In genomic region chr3:75429561-75430220, GRCh38 we compare ENCODE assay signal across 8 cellular contexts.
A peak's percentile ranks its signal among the peaks of the same experiment; 100 is the strongest.
DNase-seq lines count a peak whose midpoint lies in the region; ATAC-seq and TF ChIP-seq lines count a peak whose summit lies in the region.
"Not testable (repeated sequence)": the region's sequence is repeated elsewhere in the genome, so short reads cannot be mapped to it uniquely, and the experiment has no call there.

No MANE protein-coding gene starts in this region.

- not testable (repeated sequence) for H3K27me3 ChIP-seq in gastrocnemius medialis, thyroid gland

- not testable (repeated sequence) for H3K4me3 Mint-ChIP-seq in effector memory CD8-positive, alpha-beta T cell

- H3K4me1 ChIP-seq in gastrocnemius medialis = peaks cover 24 to 26% of the 10 kb centered on the region in 2 donors
- not testable (repeated sequence) for H3K4me1 ChIP-seq in thyroid gland

- H3K36me3 Mint-ChIP-seq in effector memory CD8-positive, alpha-beta T cell (ENCODE audit: insufficient read depth) = not testable (repeated sequence)

- H3K36me3 ChIP-seq in gastrocnemius medialis = peaks cover 0 to 37% of the 10 kb centered on the region in 2 donors
- peaks cover 11 to 17% of the 10 kb centered on the region in 2 donors for H3K36me3 ChIP-seq in thyroid gland

- intact Hi-C loops in gastrocnemius medialis (cut with DNase I; ENCODE audit: low total_unique reads) = loop anchor here (1.0 to 10.0 kb wide), 3 partner anchors 135 to 1647 kb away; no protein-coding TSS in a partner anchor
- intact Hi-C loops in thyroid gland (cut with DNase I) = loop anchor here (10.0 kb wide), 1 partner anchor 135 kb away; no protein-coding TSS in a partner anchor

- in situ Hi-C loops in gastrocnemius medialis (cut with MboI; ENCODE audit: low sequenced_read_pairs in 4 of 4) = loop anchor here in 3 of 4 donors (10.0 kb wide), 1 partner anchor 135 kb away; no protein-coding TSS in a partner anchor

- not testable (repeated sequence) for H3K9me3 ChIP-seq in gastrocnemius medialis, thyroid gland

- peak overlapping the region; percentile 58 to 75 (median 72) for H3K27ac ChIP-seq in gastrocnemius medialis
- not testable (repeated sequence) for H3K27ac ChIP-seq in thyroid gland

- TF ChIP-seq CTCF in gastrocnemius medialis (IDR thresholded peaks at IDR 0.05 in 4 of 5, conservative IDR thresholded peaks at IDR 0.05 in 1 of 5) (peak; percentile 75 to 91 (median 88)), thyroid gland (IDR thresholded peaks at IDR 0.05) (peak in 5 of 6 experiments; percentile 41 to 76 (median 72))

- not testable (repeated sequence) for ATAC-seq in effector memory CD8-positive, alpha-beta T cell (replicated peaks); gastrocnemius medialis

- not testable (repeated sequence) for H3K9me3 Mint-ChIP-seq in effector memory CD8-positive, alpha-beta T cell

- H3K27me3 Mint-ChIP-seq in effector memory CD8-positive, alpha-beta T cell = not testable (repeated sequence)

- H3K4me1 Mint-ChIP-seq in effector memory CD8-positive, alpha-beta T cell (ENCODE audit: low read depth in 2 of 2) = peaks cover 6 to 11% of the 10 kb centered on the region in 2 donors

- peak; percentile 26 for DNase-seq in GM04503 (ENCODE audit: low read depth)
- peak; percentile 6 for DNase-seq in NCI-H1092 (lab: John Stamatoyannopoulos, UW)
- peak; percentile 35 for DNase-seq in SKM-1 treated with dmso at 0.1 percent for 144 hours (lab: John Stamatoyannopoulos, UW; ENCODE audit: unreplicated experiment)
- peak; percentile 38 for DNase-seq in activated T-helper 1 cell treated with Interleukin-2 at 50 U/mL for 16 hours (ENCODE audit: low read depth)
- DNase-seq in effector memory CD8-positive, alpha-beta T cell = peak; percentile 34 to 60 (median 40)
- peak; percentile 57 for DNase-seq in kidney glomerular epithelial cell (lab: John Stamatoyannopoulos, UW)
- peak; percentile 62 to 80 for DNase-seq in gastrocnemius medialis
- DNase-seq in thyroid gland = peak; percentile 68 to 74

- WGBS in thyroid gland, 2 donors = 71 to 73% methylated on average over 9 of the region's 9 CpGs

- TF ChIP-seq POLR2A in gastrocnemius medialis (IDR thresholded peaks at IDR 0.05); thyroid gland (IDR thresholded peaks at IDR 0.05): not testable (repeated sequence)

- H3K4me3 ChIP-seq in gastrocnemius medialis; thyroid gland (replicated peaks in 1 of 3): not testable (repeated sequence)

- peak overlapping the region in 1 of 2 donors; percentile 65 for H3K27ac Mint-ChIP-seq in effector memory CD8-positive, alpha-beta T cell

Comparison
In these comparisons a context has a peak if more than half of its experiments do, and no peak if none do; other contexts are left out.
1. DNase-seq: peak in every context shown above with its lines; median percentile 71 in gastrocnemius medialis; 71 in thyroid gland; 57 in kidney glomerular epithelial cell; 40 in effector memory CD8-positive, alpha-beta T cell; 38 in activated T-helper 1 cell treated with Interleukin-2 at 50 U/mL for 16 hours; 35 in SKM-1 treated with dmso at 0.1 percent for 144 hours; 26 in GM04503; 6 in NCI-H1092.